ENCODE assay signal across 1 cellular context in genomic region chr5:774854-775505, GRCh38. TPM values are rescaled to one million over a fixed set of nuclear protein-coding genes. Genes with fewer than 3 reads are reported as not detected.
"Had no signal": no experiment of that assay in that cellular context is flagged by ENCODE, and none has a peak within 500 bp of the region (broad histone marks: within the 10 kb centered on the region; RNA-seq: fewer than 3 reads in every experiment).

No MANE protein-coding gene starts in this region.

RNA-seq across cellular contexts. Expression of gene ZDHHC11B, which starts 9.5 kb away (rescaled TPM):
- total RNA-seq: smooth muscle cell had no signal
- polyA plus RNA-seq: smooth muscle cell had no signal
